Comparison of ENCODE assay signal across 9 cellular contexts in the genomic region with DNA sequence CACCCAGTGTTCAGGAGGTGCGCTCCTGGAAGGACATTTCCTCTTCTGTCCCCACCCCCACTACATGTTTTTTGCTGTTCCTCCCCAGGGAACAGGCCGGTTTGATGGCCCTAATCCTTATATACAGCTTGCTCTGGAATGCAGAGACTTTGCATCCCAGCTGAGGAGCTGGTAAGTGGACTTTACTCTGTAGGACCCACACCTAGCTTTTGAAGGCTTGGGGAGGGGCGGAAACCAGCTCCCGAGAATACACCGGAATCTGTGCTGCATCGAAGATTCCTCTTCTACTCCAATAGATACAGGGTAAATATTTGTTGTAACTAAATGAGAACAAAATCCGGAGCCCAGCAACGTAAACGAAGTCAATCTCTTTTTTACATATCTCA. TPM values are rescaled to one million over a fixed set of nuclear protein-coding genes. Genes with fewer than 3 reads are reported as not detected.
A peak's percentile ranks its signal among the peaks of the same experiment; 100 is the strongest.
DNase-seq lines count a peak whose midpoint lies in the region; ATAC-seq and TF ChIP-seq lines count a peak whose summit lies in the region.
"Had no signal": no experiment of that assay in that cellular context is flagged by ENCODE, and none has a peak within 500 bp of the region (broad histone marks: within the 10 kb centered on the region; RNA-seq: fewer than 3 reads in every experiment).

No MANE protein-coding gene starts in this region.

- H3K9me3 Mint-ChIP-seq in CD4-positive, CD25-positive, alpha-beta regulatory T cell: no peaks in the 10 kb centered on the region
- no peaks in the 10 kb centered on the region for H3K9me3 Mint-ChIP-seq in brain

- no peak overlapping the region for H3K27ac ChIP-seq in CD4-positive, CD25-positive, alpha-beta regulatory T cell (ENCODE audit: insufficient read depth, low read length, poor library complexity, severe bottlenecking)
- peak overlapping the region; percentile 28; the same call in 1 of the 2 replicates for H3K27ac ChIP-seq in HUES6 (ENCODE audit: low read depth, low read length)

- no peaks in the 10 kb centered on the region for H3K36me3 Mint-ChIP-seq in CD4-positive, CD25-positive, alpha-beta regulatory T cell
- H3K36me3 Mint-ChIP-seq in brain: no peaks in the 10 kb centered on the region

- H3K4me3 Mint-ChIP-seq in CD4-positive, CD25-positive, alpha-beta regulatory T cell: peak overlapping the region; percentile 97 to 100 (median 98)
- peak overlapping the region; percentile 86 to 96 (median 92) for H3K4me3 Mint-ChIP-seq in brain

- peak overlapping the region in 1 of 3 donors; percentile 95 for H3K27ac Mint-ChIP-seq in CD4-positive, CD25-positive, alpha-beta regulatory T cell
- H3K27ac Mint-ChIP-seq in brain: peak overlapping the region in 3 of 5 experiments; percentile 76 to 88 (median 84)

- no peaks in the 10 kb centered on the region for H3K27me3 ChIP-seq in CD4-positive, CD25-positive, alpha-beta regulatory T cell (ENCODE audit: control insufficient read depth, insufficient read depth, low read length)
- H3K27me3 ChIP-seq in HUES6 (ENCODE audit: control insufficient read depth, insufficient read depth, low read length): no peaks in the 10 kb centered on the region

- no peak for ATAC-seq in CD4-positive, CD25-positive, alpha-beta regulatory T cell (ENCODE audit: low read depth in 2 of 2)
- ATAC-seq in HG02798 (IDR thresholded peaks at IDR 0.05; ENCODE audit: poor library complexity, unreplicated experiment): no peak
- no peak for ATAC-seq in omental fat pad (ENCODE audit: low FRiP score)

- peak overlapping the region; percentile 68 for H3K9ac ChIP-seq in HUES6 (ENCODE audit: low read length)

- no peaks in the 10 kb centered on the region for H3K36me3 ChIP-seq in CD4-positive, CD25-positive, alpha-beta regulatory T cell (ENCODE audit: control insufficient read depth, insufficient read depth, low read length)
- H3K36me3 ChIP-seq in HUES6 (ENCODE audit: control insufficient read depth, insufficient read depth, low read length): no peaks in the 10 kb centered on the region

- H3K9me3 ChIP-seq in CD4-positive, CD25-positive, alpha-beta regulatory T cell (ENCODE audit: control insufficient read depth in 2 of 2, low read length in 2 of 2): no peaks in the 10 kb centered on the region
- no peaks in the 10 kb centered on the region for H3K9me3 ChIP-seq in HUES6 (ENCODE audit: control insufficient read depth, insufficient read depth, low read depth, low read length)

- H3K27me3 Mint-ChIP-seq in CD4-positive, CD25-positive, alpha-beta regulatory T cell: peaks cover 12% of the 10 kb centered on the region
- H3K27me3 Mint-ChIP-seq in brain: peaks cover 13% of the 10 kb centered on the region

- peak overlapping the region; percentile 86 for H3K4me3 ChIP-seq in CD4-positive, CD25-positive, alpha-beta regulatory T cell (ENCODE audit: low read depth, low read length)
- peak overlapping the region; percentile 70 for H3K4me3 ChIP-seq in HUES6 (ENCODE audit: low read depth, low read length)

- DNase-seq in CD4-positive, CD25-positive, alpha-beta regulatory T cell: no peak
- DNase-seq in mucosa of gallbladder (ENCODE audit: low spot score) (peak; percentile 67), Ammon's horn (ENCODE audit: low spot score) (no peak), pons (ENCODE audit: low spot score) (no peak), omental fat pad (ENCODE audit: low spot score) (no peak)

- TF ChIP-seq CTCF in brain (conservative IDR thresholded peaks at IDR 0.05) (no peak), omental fat pad (IDR thresholded peaks at IDR 0.05) (no peak)

- H3K4me1 ChIP-seq in CD4-positive, CD25-positive, alpha-beta regulatory T cell (ENCODE audit: control insufficient read depth, insufficient read depth, low read length, poor library complexity, severe bottlenecking): peaks cover 35% of the 10 kb centered on the region
- H3K4me1 ChIP-seq in HUES6 (ENCODE audit: control insufficient read depth, insufficient read depth, low read length): peaks cover 37% of the 10 kb centered on the region

- H3K4me1 Mint-ChIP-seq in CD4-positive, CD25-positive, alpha-beta regulatory T cell: peaks cover 8 to 34% (median 16%) of the 10 kb centered on the region in 4 donors
- H3K4me1 Mint-ChIP-seq in brain: peaks cover 34% of the 10 kb centered on the region

RNA-seq across cellular contexts. Expression of a gene that starts 1.2 kb away (rescaled TPM):
- total RNA-seq in CD4-positive, CD25-positive, alpha-beta regulatory T cell: 0.37 TPM
- 1 to 10 TPM in 1 of 4 donors, under 1 TPM in 1, not detected in 2; 0.37 to 1.2 TPM for polyA plus RNA-seq in CD4-positive, CD25-positive, alpha-beta regulatory T cell
- polyA plus RNA-seq in brain (ENCODE audit: insufficient read depth, low read depth, low replicate concordance): 7.1 TPM
- total RNA-seq in mucosa of gallbladder (91.9 TPM), omental fat pad (10 to 100 TPM in 2 of 4 donors, 1 to 10 TPM in 1, under 1 TPM in 1; 0.32 to 44.6 (median 8.0) TPM)
- total RNA-seq: fibroblast of villous mesenchyme had no signal

RNA-seq across cellular contexts. Expression of a gene that starts 30.1 kb away (rescaled TPM):
- 13.6 TPM for total RNA-seq in CD4-positive, CD25-positive, alpha-beta regulatory T cell
- polyA plus RNA-seq in CD4-positive, CD25-positive, alpha-beta regulatory T cell: 10 to 100 TPM; 10.2 to 13.6 (median 12.1) TPM
- 20.6 TPM for polyA plus RNA-seq in brain (ENCODE audit: insufficient read depth, low read depth, low replicate concordance)
- total RNA-seq in mucosa of gallbladder (16.5 TPM), omental fat pad (10 to 100 TPM in 1 of 4 donors, 1 to 10 TPM in 3; 5.0 to 12.8 (median 7.7) TPM)

RNA-seq across cellular contexts. Expression of a gene that starts 50.7 kb away (rescaled TPM):
- 141 TPM for total RNA-seq in CD4-positive, CD25-positive, alpha-beta regulatory T cell
- 10 to 100 TPM in 1 of 4 donors, 1 to 10 TPM in 3; 5.2 to 10.0 (median 5.9) TPM for polyA plus RNA-seq in CD4-positive, CD25-positive, alpha-beta regulatory T cell
- 45.9 TPM for polyA plus RNA-seq in brain (ENCODE audit: insufficient read depth, low read depth, low replicate concordance)
- total RNA-seq in mucosa of gallbladder (108 TPM), omental fat pad (10 to 100 TPM; 32.9 to 60.8 (median 40.1) TPM)
